ENCODE assay signal across 24 cellular contexts in the genomic region with DNA sequence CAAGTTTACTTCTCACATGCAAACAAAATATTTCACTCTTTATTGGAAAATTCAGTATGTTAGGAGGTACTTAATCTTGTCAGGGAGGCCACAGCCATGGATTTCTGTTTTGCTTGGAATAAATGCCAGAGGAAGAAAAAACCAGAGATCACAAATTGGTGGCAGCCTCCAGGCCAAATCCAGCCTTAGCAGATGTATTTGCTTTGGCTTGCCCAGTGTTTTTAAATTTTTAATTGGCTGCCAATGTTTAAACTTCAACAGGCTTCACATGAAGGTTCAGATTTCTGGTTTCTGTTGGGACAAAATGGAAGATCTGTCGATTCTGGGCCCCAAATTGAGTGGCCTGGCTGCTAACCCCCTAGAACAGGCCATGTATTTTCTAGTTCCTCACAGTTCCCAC. TPM values are rescaled to one million over a fixed set of nuclear protein-coding genes. Genes with fewer than 3 reads are reported as not detected.
DNase-seq lines count a peak whose midpoint lies in the region; ATAC-seq and TF ChIP-seq lines count a peak whose summit lies in the region.
"Had no signal": no experiment of that assay in that cellular context is flagged by ENCODE, and none has a peak within 500 bp of the region (broad histone marks: within the 10 kb centered on the region; RNA-seq: fewer than 3 reads in every experiment).

No MANE protein-coding gene starts in this region.

- no peaks in the 10 kb centered on the region for H3K27me3 Mint-ChIP-seq in chondrocyte (ENCODE audit: low read depth)
- no peaks in the 10 kb centered on the region for H3K27me3 Mint-ChIP-seq in mesothelial cell of epicardium (ENCODE audit: low read depth)
- H3K27me3 Mint-ChIP-seq in natural killer cell (ENCODE audit: low read depth in 2 of 2) = no peaks in the 10 kb centered on the region
- H3K27me3 Mint-ChIP-seq: B cell, T-cell had no signal

- H3K36me3 Mint-ChIP-seq in chondrocyte (ENCODE audit: low read depth) (peaks cover 3% of the 10 kb centered on the region), mesothelial cell of epicardium (no peaks in the 10 kb centered on the region), natural killer cell (no peaks in the 10 kb centered on the region)

- no peak for TF ChIP-seq CTCF in chondrocyte (IDR thresholded peaks at IDR 0.05)
- TF ChIP-seq CTCF in mesothelial cell of epicardium (IDR thresholded peaks at IDR 0.05; ENCODE audit: unreplicated experiment) = no peak
- no peak for TF ChIP-seq CTCF in natural killer cell (IDR thresholded peaks at IDR 0.05)

- intact Hi-C loops in natural killer cell (cut with micrococcal nuclease) = no loop called here

- peaks cover 10% of the 10 kb centered on the region for H3K36me3 ChIP-seq in MG63

- ATAC-seq in natural killer cell = no peak
- ATAC-seq in HG02870 (IDR thresholded peaks at IDR 0.05; ENCODE audit: unreplicated experiment) = no peak
- ATAC-seq: CD8-positive, alpha-beta T cell; PC-3; T-cell had no signal

- H3K4me1 Mint-ChIP-seq in chondrocyte (ENCODE audit: low read depth) (peaks cover 57% of the 10 kb centered on the region), mesothelial cell of epicardium (peaks cover 33% of the 10 kb centered on the region), natural killer cell (no peaks in the 10 kb centered on the region)
- H3K4me1 Mint-ChIP-seq: B cell, T-cell had no signal

- no peak overlapping the region for H3K4me3 ChIP-seq in MG63
- H3K4me3 ChIP-seq: SJCRH30 had no signal

- no peaks in the 10 kb centered on the region for H3K27me3 ChIP-seq in MG63
- H3K27me3 ChIP-seq: SJCRH30 had no signal

- no peaks in the 10 kb centered on the region for H3K9me3 Mint-ChIP-seq in chondrocyte (ENCODE audit: low read depth)
- H3K9me3 Mint-ChIP-seq in mesothelial cell of epicardium = no peaks in the 10 kb centered on the region
- H3K9me3 Mint-ChIP-seq in natural killer cell = no peaks in the 10 kb centered on the region
- H3K9me3 Mint-ChIP-seq: CD8-positive, alpha-beta T cell; T-cell had no signal

- H3K9me3 ChIP-seq in MG63 = no peaks in the 10 kb centered on the region
- H3K9me3 ChIP-seq: Caco-2, SJCRH30 had no signal

- H3K27ac Mint-ChIP-seq in chondrocyte (ENCODE audit: unreplicated experiment) (peak overlapping the region; percentile 80), mesothelial cell of epicardium (peak overlapping the region; percentile 68), natural killer cell (no peak overlapping the region)
- H3K27ac Mint-ChIP-seq: B cell; CD8-positive, alpha-beta T cell; T-cell had no signal

- DNase-seq in EH (ENCODE audit: low read depth) (peak; percentile 24), MG63 (peak; percentile 5), chondrocyte (ENCODE audit: low spot score) (no peak), mesothelial cell of epicardium (ENCODE audit: low spot score in 2 of 2, unreplicated experiment in 2 of 2) (no peak), natural killer cell (no peak), cortex of kidney (lab: John Stamatoyannopoulos, UW) (no peak)
- DNase-seq: Caco-2; CD8-positive, alpha-beta T cell; DMS79 treated with DMSO at 0.1 percent for 48 hours; GOT3; HCEC 1CT; KBM-7; NCI-H1048; NCI-H1417; NCI-H1694; NCI-H2081 treated with DMSO at 0.1 percent for 48 hours; NCI-H2171; NCI-H226; NCI-H510A treated with DMSO at 0.1 percent for 48 hours; PC-3; SJCRH30; T-cell had no signal

- H3K4me3 Mint-ChIP-seq in chondrocyte (ENCODE audit: unreplicated experiment) (no peak overlapping the region), mesothelial cell of epicardium (no peak overlapping the region), natural killer cell (no peak overlapping the region)
- H3K4me3 Mint-ChIP-seq: B cell; CD8-positive, alpha-beta T cell; T-cell had no signal

RNA-seq across cellular contexts. Expression of gene YY2, which starts 19.2 kb away (rescaled TPM):
- 0.62 and 0.69 TPM in 2 replicates for total RNA-seq in MG63 (2014; rRNA removed; shearing (Covaris generic); ENCODE audit: low replicate concordance)
- total RNA-seq in chondrocyte (3.6 to 4.9 TPM (median 4.7 TPM) in 3 replicates), mesothelial cell of epicardium (3.6 to 4.1 TPM (median 3.7 TPM) in 3 replicates), natural killer cell (1 to 10 TPM in 2 of 3 donors, under 1 TPM in 1; 0.92 to 1.9 (median 1.2) TPM)

RNA-seq across cellular contexts. Expression of gene MBTPS2, which starts 35.6 kb away (rescaled TPM):
- 8.8 and 12.6 TPM in 2 replicates for total RNA-seq in MG63 (2014; rRNA removed; shearing (Covaris generic); ENCODE audit: low replicate concordance)
- total RNA-seq in chondrocyte (21.0 to 30.4 TPM (median 21.9 TPM) in 3 replicates), mesothelial cell of epicardium (20.8 to 22.1 TPM (median 21.1 TPM) in 3 replicates), natural killer cell (1 to 10 TPM; 5.0 to 7.5 (median 5.6) TPM)

Comparison
In these comparisons a context has a peak if more than half of its experiments do, and no peak if none do; other contexts are left out.
1. DNase-seq: peak in EH (single experiment) and MG63 (single experiment); none in chondrocyte (single experiment), mesothelial cell of epicardium (0 of 2), natural killer cell (single experiment) and cortex of kidney (single experiment).
2. H3K27ac Mint-ChIP-seq: peak in chondrocyte (single experiment) and mesothelial cell of epicardium (single experiment); none in natural killer cell (0 of 2).